ENCODE assay signal across 9 cellular contexts in genomic region chr12:25320123-25321006, GRCh38.
DNase-seq lines count a peak whose midpoint lies in the region; ATAC-seq, FAIRE-seq and TF ChIP-seq lines count a peak whose summit lies in the region.
"Had no signal": no experiment of that assay in that cellular context is flagged by ENCODE, and none has a peak within 500 bp of the region (broad histone marks: within the 10 kb centered on the region; RNA-seq: fewer than 3 reads in every experiment).

No MANE protein-coding gene starts in this region.

- TF ChIP-seq CTCF in epithelial cell of esophagus (IDR thresholded peaks at IDR 0.05; ENCODE audit: insufficient read depth, low read depth, low read length, missing control alignments) = no peak
- no peak for TF ChIP-seq CTCF in heart left ventricle (IDR thresholded peaks at IDR 0.05)

- peak; percentile 83 for FAIRE-seq in GM18507 (lab: Jason Lieb, UNC)
- FAIRE-seq: endothelial cell of umbilical vein had no signal

- intact Hi-C loops in heart left ventricle (cut with DNase I) = no loop called here

- H3K36me3 ChIP-seq in heart left ventricle = no peaks in the 10 kb centered on the region

- 41 to 50% (median 44%) methylated on average over 5 of the region's 5 CpGs for WGBS in heart left ventricle, 4 donors

- DNase-seq in GM18507 (ENCODE audit: extremely low spot score, insufficient read length, low read depth) = no peak
- DNase-seq in epithelial cell of esophagus (ENCODE audit: low read depth) = peak; percentile 18
- no peak for DNase-seq in GM03348 (ENCODE audit: low spot score)
- DNase-seq in NCI-H526 treated with DMSO at 0.1 percent for 48 hours (lab: John Stamatoyannopoulos, UW) = no peak
- DNase-seq in mucosa of gallbladder (ENCODE audit: low spot score) = no peak
- no peak for DNase-seq in heart left ventricle

- ATAC-seq in GM21390 (IDR thresholded peaks at IDR 0.05; ENCODE audit: unreplicated experiment) = peak; percentile 63
- peak; percentile 69 for ATAC-seq in HG03442 (IDR thresholded peaks at IDR 0.05; ENCODE audit: unreplicated experiment)
- no peak for ATAC-seq in heart left ventricle

- no peak overlapping the region for H3K4me3 ChIP-seq in epithelial cell of esophagus (ENCODE audit: low read length)
- H3K4me3 ChIP-seq in heart left ventricle = no peak overlapping the region

- peaks cover 0 to 9% (median 0%) of the 10 kb centered on the region in 12 donors for H3K4me1 ChIP-seq in heart left ventricle

- no peaks in the 10 kb centered on the region for H3K27me3 ChIP-seq in heart left ventricle

- H3K9me3 ChIP-seq in heart left ventricle = no peaks in the 10 kb centered on the region

- H3K27ac ChIP-seq in heart left ventricle = no peak overlapping the region

- no peak for TF ChIP-seq POLR2A in heart left ventricle (IDR thresholded peaks at IDR 0.05)

Comparison
In these comparisons a context has a peak if more than half of its experiments do, and no peak if none do; other contexts are left out.
1. ATAC-seq: peak in GM21390 (single experiment) and HG03442 (single experiment); none in heart left ventricle (0 of 4).